In the genomic region with DNA sequence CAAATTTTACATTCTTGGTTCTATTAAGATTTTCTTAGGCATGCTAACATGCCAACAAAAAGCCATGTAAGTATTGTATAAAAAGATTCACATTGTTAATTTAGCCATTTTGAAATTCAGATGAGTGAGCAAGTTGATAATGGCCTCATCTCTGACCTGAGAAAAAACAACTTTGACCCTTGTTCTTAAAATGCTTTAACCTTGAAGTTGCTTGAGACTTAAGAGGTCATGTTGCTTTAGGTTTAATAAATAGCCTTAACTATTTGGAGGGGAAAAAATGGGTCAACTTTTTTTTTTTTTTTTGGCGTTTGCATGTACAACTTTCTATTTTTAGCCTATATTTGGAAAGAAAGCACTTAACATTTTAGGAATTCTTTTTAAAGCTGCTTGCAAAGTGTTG, we compare ENCODE assay signal across 19 cellular contexts. TPM values are rescaled to one million over a fixed set of nuclear protein-coding genes. Genes with fewer than 3 reads are reported as not detected.
DNase-seq lines count a peak whose midpoint lies in the region; ATAC-seq, FAIRE-seq and TF ChIP-seq lines count a peak whose summit lies in the region.
"Had no signal": no experiment of that assay in that cellular context is flagged by ENCODE, and none has a peak within 500 bp of the region (broad histone marks: within the 10 kb centered on the region; RNA-seq: fewer than 3 reads in every experiment).

No MANE protein-coding gene starts in this region.

- TF ChIP-seq CTCF in cardiac muscle cell (IDR thresholded peaks at IDR 0.05; ENCODE audit: low read depth, low read length) (no peak), NB4 (IDR thresholded peaks at IDR 0.05; ENCODE audit: low read depth, low read length) (no peak), astrocyte (IDR thresholded peaks at IDR 0.05; ENCODE audit: insufficient read depth, low read depth, low read length) (no peak), progenitor cell of endocrine pancreas (IDR thresholded peaks at IDR 0.05; ENCODE audit: unreplicated experiment) (no peak)

- no peak overlapping the region for H3K4me2 ChIP-seq in astrocyte (ENCODE audit: low read length)

- no peak for DNase-seq in cardiac muscle cell (ENCODE audit: low read depth in 1 of 2, low spot score in 1 of 2)
- DNase-seq in Right ventricle myocardium superior, result no peak
- no peak for DNase-seq in NB4 (ENCODE audit: low read depth)
- no peak for DNase-seq in astrocyte (ENCODE audit: low read depth)
- DNase-seq in progenitor cell of endocrine pancreas (ENCODE audit: low spot score, unreplicated experiment), result no peak
- DNase-seq in HuH-7.5 (ENCODE audit: low spot score), result no peak
- DNase-seq in COLO668 (lab: John Stamatoyannopoulos, UW; ENCODE audit: unreplicated experiment), result no peak
- DNase-seq: head of caudate nucleus, KG1, mammary epithelial cell, NCI-H526, stomach, transverse colon had no signal

- no peak overlapping the region for H2AFZ ChIP-seq in astrocyte (ENCODE audit: low read depth, low read length)

- peaks cover 54% of the 10 kb centered on the region for H3K79me2 ChIP-seq in astrocyte (ENCODE audit: insufficient read depth, low read length)

- H3K27ac ChIP-seq in cardiac muscle cell, result peak overlapping the region; percentile 56
- no peak overlapping the region for H3K27ac ChIP-seq in astrocyte (ENCODE audit: low read depth, low read length)
- H3K27ac ChIP-seq: neutrophil, prostate gland, SJSA1, stomach, transverse colon had no signal

- no peak for FAIRE-seq in astrocyte (lab: Jason Lieb, UNC)

- no peak for TF ChIP-seq POLR2A in NB4 (IDR thresholded peaks at IDR 0.05; ENCODE audit: extremely low read depth, insufficient read length)

- intact Hi-C loops in Right ventricle myocardium superior (cut with DNase I), result no loop called here

- no peak overlapping the region for H3K4me3 Mint-ChIP-seq in astrocyte (ENCODE audit: unreplicated experiment)
- H3K4me3 Mint-ChIP-seq in progenitor cell of endocrine pancreas (ENCODE audit: low read depth), result peak overlapping the region; percentile 23
- H3K4me3 Mint-ChIP-seq: T-helper 1 cell treated with Interleukin-12 subunit alpha and Interleukin-12 subunit beta and Interleukin-4 antibody, amounts not matched to agents 30 μg/mL and 1 μg/mL, for 36 hours had no signal

- peaks cover 80% of the 10 kb centered on the region for H4K20me1 ChIP-seq in astrocyte (ENCODE audit: insufficient read depth, low read length)

- no peak overlapping the region for H3K9ac ChIP-seq in astrocyte (ENCODE audit: low read length)

- H3K9me3 ChIP-seq in cardiac muscle cell (ENCODE audit: low read depth), result no peaks in the 10 kb centered on the region
- no peaks in the 10 kb centered on the region for H3K9me3 ChIP-seq in astrocyte (ENCODE audit: insufficient read depth, low read depth, low read length)
- H3K9me3 ChIP-seq: neutrophil, prostate gland, stomach, transverse colon had no signal

- H3K27me3 ChIP-seq in cardiac muscle cell (no peaks in the 10 kb centered on the region), astrocyte (ENCODE audit: insufficient read depth, low read length) (no peaks in the 10 kb centered on the region)
- H3K27me3 ChIP-seq: neutrophil, SJSA1, stomach, transverse colon had no signal

- H3K4me3 ChIP-seq in cardiac muscle cell (no peak overlapping the region), NB4 (ENCODE audit: low read depth, low read length) (peak overlapping the region; percentile 29), astrocyte (ENCODE audit: insufficient read depth, low read depth, low read length) (no peak overlapping the region)
- H3K4me3 ChIP-seq: prostate gland, SJSA1, stomach, transverse colon had no signal

- H3K9me3 Mint-ChIP-seq in astrocyte (ENCODE audit: unreplicated experiment) (no peaks in the 10 kb centered on the region), progenitor cell of endocrine pancreas (ENCODE audit: low read depth) (no peaks in the 10 kb centered on the region)
- H3K9me3 Mint-ChIP-seq: T-helper 1 cell treated with Interleukin-12 subunit alpha and Interleukin-12 subunit beta and Interleukin-4 antibody, amounts not matched to agents 30 μg/mL and 1 μg/mL, for 36 hours had no signal

- peaks cover 40% of the 10 kb centered on the region for H3K4me1 ChIP-seq in cardiac muscle cell (ENCODE audit: low read depth)
- peaks cover 17% of the 10 kb centered on the region for H3K4me1 ChIP-seq in astrocyte (ENCODE audit: insufficient read depth, low read length)
- H3K4me1 ChIP-seq: prostate gland had no signal

- H3K4me1 Mint-ChIP-seq in astrocyte (ENCODE audit: low read depth, unreplicated experiment), result peaks cover 30% of the 10 kb centered on the region
- H3K4me1 Mint-ChIP-seq in progenitor cell of endocrine pancreas (ENCODE audit: low read depth), result peaks cover 67% of the 10 kb centered on the region

- ATAC-seq in Right ventricle myocardium superior (ENCODE audit: poor library complexity) (no peak), HG03439 (IDR thresholded peaks at IDR 0.05; ENCODE audit: unreplicated experiment) (no peak)

- H3K36me3 ChIP-seq in cardiac muscle cell, result peaks cover 28% of the 10 kb centered on the region
- peaks cover 59% of the 10 kb centered on the region for H3K36me3 ChIP-seq in astrocyte (ENCODE audit: insufficient read depth, low read length)
- H3K36me3 ChIP-seq: neutrophil, prostate gland had no signal

- H3K27ac Mint-ChIP-seq in astrocyte (ENCODE audit: unreplicated experiment), result peak overlapping the region; percentile 22
- H3K27ac Mint-ChIP-seq in progenitor cell of endocrine pancreas, result no peak overlapping the region
- H3K27ac Mint-ChIP-seq: T-helper 1 cell treated with Interleukin-12 subunit alpha and Interleukin-12 subunit beta and Interleukin-4 antibody, amounts not matched to agents 30 μg/mL and 1 μg/mL, for 36 hours had no signal

- no peaks in the 10 kb centered on the region for H3K27me3 Mint-ChIP-seq in astrocyte (ENCODE audit: low read depth, unreplicated experiment)
- no peaks in the 10 kb centered on the region for H3K27me3 Mint-ChIP-seq in progenitor cell of endocrine pancreas

- H3K36me3 Mint-ChIP-seq in astrocyte (ENCODE audit: low read depth, unreplicated experiment), result no peaks in the 10 kb centered on the region
- H3K36me3 Mint-ChIP-seq in progenitor cell of endocrine pancreas (ENCODE audit: insufficient read depth), result peaks cover 56% of the 10 kb centered on the region

RNA-seq across cellular contexts. Expression of a gene that starts 6.0 kb away (rescaled TPM):
- total RNA-seq in cardiac muscle cell, result 3.4 and 13.1 TPM in 2 replicates
- 1.5 and 3.1 TPM in 2 replicates for polyA plus RNA-seq in cardiac muscle cell
- total RNA-seq in Right ventricle myocardium superior, result 1.0 TPM
- total RNA-seq in astrocyte, result 4.2 and 6.3 TPM in 2 replicates
- total RNA-seq in progenitor cell of endocrine pancreas, result 13.8 and 14.0 TPM in 2 replicates

RNA-seq across cellular contexts. Expression of a gene that starts 44.9 kb away (rescaled TPM):
- total RNA-seq in cardiac muscle cell (2.7 and 3.3 TPM in 2 replicates), Right ventricle myocardium superior (1.4 TPM), astrocyte (0.67 and 1.1 TPM in 2 replicates), progenitor cell of endocrine pancreas (0.16 and 0.57 TPM in 2 replicates)
- polyA plus RNA-seq in cardiac muscle cell, result 0.97 and 3.6 TPM in 2 replicates
- total RNA-seq: epithelial cell of proximal tubule, SJSA1 had no signal
- polyA plus RNA-seq: stomach had no signal
